ENCODE assay signal across 1 cellular context in genomic region chr7:97126483-97127171, GRCh38.
A peak's percentile ranks its signal among the peaks of the same experiment; 100 is the strongest.
TF ChIP-seq lines count a peak whose summit lies in the region.

No MANE protein-coding gene starts in this region.

TF ChIP-seq in H1, 55 proteins besides CTCF, POLR2A, EP300 and RAD21 (continued from another document):
- TF ChIP-seq USF2 (IDR thresholded peaks at IDR 0.05; ENCODE audit: low read length) (no peak), BACH1 (IDR thresholded peaks at IDR 0.05; ENCODE audit: low read length) (peak; percentile 68; the same call in 1 of the 2 replicates), ASH2L (IDR thresholded peaks at IDR 0.05; ENCODE audit: low read length) (peak; percentile 75), RXRA (IDR thresholded peaks at IDR 0.05; ENCODE audit: insufficient read depth, low read depth, low read length) (no peak), HDAC6 (IDR thresholded peaks at IDR 0.05; ENCODE audit: low read depth, low read length) (no peak), CREB1 (IDR thresholded peaks at IDR 0.05) (peak; percentile 69), MAFK (IDR thresholded peaks at IDR 0.05; ENCODE audit: low read depth, low read length) (peak; percentile 6; the same call in 1 of the 2 replicates)
